In genomic region chr12:123063535-123063934, GRCh38 we compare ENCODE assay signal across 8 cellular contexts.
DNase-seq lines count a peak whose midpoint lies in the region; ATAC-seq and TF ChIP-seq lines count a peak whose summit lies in the region.

No MANE protein-coding gene starts in this region.

- no peaks in the 10 kb centered on the region for H3K36me3 ChIP-seq in HAP-1 (replicated peaks)
- no peaks in the 10 kb centered on the region for H3K36me3 ChIP-seq in WERI-Rb-1

- H3K9me3 ChIP-seq in HAP-1 (no peaks in the 10 kb centered on the region), WERI-Rb-1 (ENCODE audit: severe bottlenecking) (no peaks in the 10 kb centered on the region)

- no peak overlapping the region for H3K27ac ChIP-seq in WERI-Rb-1

- H3K4me3 ChIP-seq in HAP-1, result no peak overlapping the region
- H3K4me3 ChIP-seq in WERI-Rb-1 (ENCODE audit: low read depth, low read length), result no peak overlapping the region

- DNase-seq in AG09319 (ENCODE audit: extremely low read depth, low read depth) (no peak), HAP-1 (ENCODE audit: low spot score in 2 of 2) (peak; percentile 16 to 48), WERI-Rb-1 (peak; percentile 46), kidney tubule cell (ENCODE audit: low spot score) (peak; percentile 34), glomerular visceral epithelial cell (ENCODE audit: extremely low spot score) (no peak)

- no peaks in the 10 kb centered on the region for H3K4me1 ChIP-seq in HAP-1

- H3K27me3 ChIP-seq in HAP-1 (ENCODE audit: low read depth) (no peaks in the 10 kb centered on the region), WERI-Rb-1 (ENCODE audit: insufficient read depth, low read depth, severe bottlenecking) (no peaks in the 10 kb centered on the region)

- no peak for ATAC-seq in GM18519 (IDR thresholded peaks at IDR 0.05; ENCODE audit: low FRiP score, unreplicated experiment)
- no peak for ATAC-seq in GM19467 (IDR thresholded peaks at IDR 0.05; ENCODE audit: unreplicated experiment)
- no peak for ATAC-seq in HG03175 (IDR thresholded peaks at IDR 0.05; ENCODE audit: unreplicated experiment)

- in situ Hi-C loops in HAP-1 (cut with MboI; ENCODE audit: low sequenced_read_pairs), result no loop called here

- TF ChIP-seq CTCF in AG09319 (IDR thresholded peaks at IDR 0.05; ENCODE audit: low read depth, low read length) (peak; percentile 33), WERI-Rb-1 (IDR thresholded peaks at IDR 0.05; ENCODE audit: low read depth, low read length) (peak; percentile 71)

Comparison
In these comparisons a context has a peak if more than half of its experiments do, and no peak if none do; other contexts are left out.
1. DNase-seq: peak in HAP-1 (2 of 2), WERI-Rb-1 (single experiment) and kidney tubule cell (single experiment); none in AG09319 (single experiment) and glomerular visceral epithelial cell (single experiment).